In the genomic region with DNA sequence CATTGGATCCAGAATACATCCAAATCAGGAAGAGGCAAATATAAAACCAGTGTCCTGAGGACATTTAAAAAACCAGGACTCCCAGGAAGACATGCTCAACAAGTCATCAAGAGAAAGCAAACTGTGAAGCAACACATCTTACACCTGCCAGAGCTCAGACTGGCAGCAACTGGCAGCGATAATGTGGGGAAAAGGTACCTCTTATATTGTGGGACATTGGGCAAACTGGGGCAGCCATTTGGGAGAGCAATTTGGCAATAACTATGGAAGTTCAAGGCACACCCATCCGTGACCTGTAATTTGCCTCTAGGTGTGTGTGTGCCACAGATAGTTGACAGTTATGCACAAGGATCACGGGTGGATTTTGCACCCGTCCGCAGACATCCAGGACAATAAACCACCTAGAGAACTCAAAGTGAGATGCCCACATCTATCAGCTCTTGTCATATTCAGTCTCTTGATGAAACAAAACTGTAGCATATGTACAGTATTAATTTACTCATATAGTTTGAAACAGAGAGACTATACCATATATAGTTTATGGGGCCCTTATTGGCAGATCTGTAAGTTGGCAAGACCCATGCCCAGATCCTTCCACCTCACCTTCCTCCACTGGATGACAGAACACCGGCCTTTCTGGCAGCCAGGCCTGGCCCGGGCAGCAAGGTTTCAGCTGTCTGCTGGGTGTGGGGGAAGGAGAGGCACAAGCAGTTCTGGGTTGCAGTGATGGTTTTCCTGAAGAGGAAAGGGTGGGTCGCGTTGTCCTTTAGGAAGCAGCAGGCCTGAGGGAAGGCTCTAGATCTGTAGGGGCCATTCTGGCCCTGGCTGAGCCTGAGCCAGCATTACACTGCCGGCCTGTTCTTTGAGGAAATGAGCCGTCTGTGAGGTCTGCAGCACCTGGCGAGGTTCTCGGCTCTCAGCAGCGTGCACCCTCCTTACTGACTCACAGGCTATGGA, we compare ENCODE assay signal across 28 cellular contexts. TPM values are rescaled to one million over a fixed set of nuclear protein-coding genes. Genes with fewer than 3 reads are reported as not detected.
DNase-seq lines count a peak whose midpoint lies in the region; ATAC-seq and TF ChIP-seq lines count a peak whose summit lies in the region.
"Had no signal": no experiment of that assay in that cellular context is flagged by ENCODE, and none has a peak within 500 bp of the region (broad histone marks: within the 10 kb centered on the region; RNA-seq: fewer than 3 reads in every experiment).

No MANE protein-coding gene starts in this region.

- H3K4me1 Mint-ChIP-seq in endodermal cell, result peaks cover 2% of the 10 kb centered on the region

- no peak for TF ChIP-seq CTCF in Panc1 (IDR thresholded peaks at IDR 0.05)
- no peak for TF ChIP-seq CTCF in endodermal cell (conservative IDR thresholded peaks at IDR 0.05)

- H3K27ac Mint-ChIP-seq in endodermal cell, result no peak overlapping the region
- H3K27ac Mint-ChIP-seq: activated naive CD4-positive, alpha-beta T cell treated with anti-CD3 and anti-CD28 coated beads for 36 hours; WTC11 had no signal

- peaks cover 12% of the 10 kb centered on the region for H3K36me3 ChIP-seq in Panc1 (ENCODE audit: control insufficient read depth, insufficient read depth, low read length)
- peaks cover 55% of the 10 kb centered on the region for H3K36me3 ChIP-seq in endodermal cell (ENCODE audit: control insufficient read depth, insufficient read depth, low read length)

- H3K9ac ChIP-seq in endodermal cell (ENCODE audit: extremely low read depth, low read length, poor library complexity, severe bottlenecking), result no peak overlapping the region
- H3K9ac ChIP-seq: BLaER1 treated with 17β-estradiol and CSF1 and Interleukin-3, amounts not matched to agents 10 nM and 100 nM had no signal

- H3K27ac ChIP-seq in Panc1 (ENCODE audit: low read length) (peak overlapping the region; percentile 57), endodermal cell (ENCODE audit: low read depth, low read length) (no peak overlapping the region)
- H3K27ac ChIP-seq: cardiac muscle cell had no signal

- H3K9me3 Mint-ChIP-seq in endodermal cell, result no peaks in the 10 kb centered on the region
- H3K9me3 Mint-ChIP-seq: activated naive CD4-positive, alpha-beta T cell treated with anti-CD3 and anti-CD28 coated beads for 36 hours; WTC11 had no signal

- no peaks in the 10 kb centered on the region for H3K9me3 ChIP-seq in Panc1 (ENCODE audit: control insufficient read depth, insufficient read depth, low read depth, low read length)
- no peaks in the 10 kb centered on the region for H3K9me3 ChIP-seq in endodermal cell (ENCODE audit: control insufficient read depth, low read length)
- H3K9me3 ChIP-seq: BLaER1 treated with 17β-estradiol and CSF1 and Interleukin-3, amounts not matched to agents 10 nM and 100 nM; HAP-1 had no signal

- no peak overlapping the region for H3K4me3 Mint-ChIP-seq in endodermal cell
- H3K4me3 Mint-ChIP-seq: activated naive CD4-positive, alpha-beta T cell treated with anti-CD3 and anti-CD28 coated beads for 36 hours; WTC11 had no signal

- DNase-seq in activated CD8-positive, alpha-beta memory T cell treated with anti-CD3 and anti-CD28 coated beads for 24 hours, result peak; percentile 35
- no peak for DNase-seq in activated CD8-positive, alpha-beta memory T cell treated with anti-CD3 and anti-CD28 coated beads, Interleukin-2, amount 50 U/mL, for 4 hours
- DNase-seq in Panc1 (ENCODE audit: low read depth, low spot score) (no peak), endodermal cell (peak; percentile 38), glomerular visceral epithelial cell (ENCODE audit: extremely low spot score) (no peak), DMS153 (lab: John Stamatoyannopoulos, UW) (no peak)
- peak; percentile 23 for DNase-seq in stimulated activated CD8-positive, alpha-beta memory T cell treated with anti-CD3 and anti-CD28 coated beads, Interleukin-4, amount 100 ng/mL, for 48 hours
- DNase-seq: activated CD4-positive, alpha-beta T cell treated with anti-CD3 and anti-CD28 coated beads, Interleukin-2, amount 50 U/mL, for 48 hours; activated naive CD4-positive, alpha-beta T cell treated with anti-CD3 and anti-CD28 coated beads for 36 hours; activated T-cell treated with anti-CD3 and anti-CD28 coated beads for 4 hours; mammary epithelial cell; NCI-H1092; NCI-H1930; NCI-H526 treated with DMSO at 0.1 percent for 48 hours; stimulated activated CD4-positive, alpha-beta T cell treated with anti-CD3 and anti-CD28 coated beads, Interleukin-1b, Interleukin-23, amount 100 ng/mL, for 48 hours; substantia nigra; T-helper 9 cell had no signal

- peaks cover 64% of the 10 kb centered on the region for H3K4me1 ChIP-seq in Panc1 (ENCODE audit: control insufficient read depth, insufficient read depth, low read length)
- no peaks in the 10 kb centered on the region for H3K4me1 ChIP-seq in endodermal cell (ENCODE audit: control insufficient read depth, insufficient read depth, low read length)
- H3K4me1 ChIP-seq: HAP-1 had no signal

- POLR2A ChIA-PET in Panc1 (lab: Charles Lee), result no interaction called here

- intact Hi-C loops in Panc1 (cut with micrococcal nuclease; ENCODE audit: unreplicated experiment), result no loop called here

- CTCF ChIA-PET in Panc1 (lab: Charles Lee), result no interaction called here

- H3K27me3 ChIP-seq in Panc1 (ENCODE audit: control insufficient read depth, insufficient read depth, low read length) (no peaks in the 10 kb centered on the region), endodermal cell (ENCODE audit: control insufficient read depth, insufficient read depth, low read length, poor library complexity, severe bottlenecking) (no peaks in the 10 kb centered on the region)
- H3K27me3 ChIP-seq: BLaER1 treated with 17β-estradiol and CSF1 and Interleukin-3, amounts not matched to agents 10 nM and 100 nM; cardiac muscle cell had no signal

- H3K36me3 Mint-ChIP-seq in endodermal cell (ENCODE audit: low read depth), result peaks cover 49% of the 10 kb centered on the region

- in situ Hi-C loops in Panc1 (cut with HindIII; ENCODE audit: low pct_unique_long_range_greater_than_20kb, low sequenced_read_pairs), result no loop called here

- no peak for ATAC-seq in Panc1
- no peak for ATAC-seq in activated CD4-positive, CD25-positive, alpha-beta regulatory T cell treated with anti-CD3 and anti-CD28 coated beads, Interleukin-2, amount 50 U/mL, for 24 hours
- ATAC-seq: Right ventricle myocardium inferior, WTC11 had no signal

- H3K27me3 Mint-ChIP-seq in endodermal cell (ENCODE audit: insufficient read depth), result no peaks in the 10 kb centered on the region

- H3K4me3 ChIP-seq in Panc1 (ENCODE audit: low read depth in 2 of 2, low read length in 2 of 2), result no peak overlapping the region
- no peak overlapping the region for H3K4me3 ChIP-seq in endodermal cell (ENCODE audit: low read length)
- H3K4me3 ChIP-seq: BLaER1 treated with 17β-estradiol and CSF1 and Interleukin-3, amounts not matched to agents 10 nM and 100 nM; cardiac muscle cell; HAP-1 had no signal

- WGBS in endodermal cell (ENCODE audit: insufficient coverage in 1 of 2, insufficient read length in 1 of 2), 2 experiments, result 97 to 98% methylated on average over 7 to 14 of the region's 14 CpGs

- BruUV-seq in Panc1 (replicated peaks; lab: Mats Ljungman, UMichigan), result no TSS peak

RNA-seq across cellular contexts. Expression of gene HJURP, which starts 18.8 kb away (rescaled TPM):
- total RNA-seq in Panc1 (2021; ENCODE audit: unreplicated experiment) (87.0 TPM), endodermal cell (10 to 100 TPM; 39.4 to 78.9 TPM)
- polyA plus RNA-seq in Panc1 (2012; ENCODE audit: insufficient read length), result 65.2 TPM
- 64.5 TPM for polyA plus RNA-seq in endodermal cell (2013, experiment 1 of 2)
- polyA plus RNA-seq in endodermal cell (2013, experiment 2 of 2), result 61.4 TPM

RNA-seq across cellular contexts. Expression of gene MROH2A, which starts 57.4 kb away (rescaled TPM):
- total RNA-seq in Panc1 (2021; ENCODE audit: unreplicated experiment) (not detected), endodermal cell (not detected)
- polyA plus RNA-seq in Panc1 (2012; ENCODE audit: insufficient read length), result 0.13 TPM
- not detected for polyA plus RNA-seq in endodermal cell (2013, experiment 1 of 2)
- polyA plus RNA-seq in endodermal cell (2013, experiment 2 of 2), result not detected
- total RNA-seq: activated naive CD4-positive, alpha-beta T cell treated with anti-CD3 and anti-CD28 coated beads for 36 hours; fibroblast of lung; glomerular endothelial cell; kidney epithelial cell; myocyte; Right ventricle myocardium inferior; skeletal muscle tissue; WTC11 had no signal
- polyA plus RNA-seq: cardiac muscle cell, fibroblast of lung had no signal

Comparison
In these comparisons a context has a peak if more than half of its experiments do, and no peak if none do; other contexts are left out.
1. DNase-seq: peak in activated CD8-positive, alpha-beta memory T cell treated with anti-CD3 and anti-CD28 coated beads for 24 hours (single experiment), endodermal cell (single experiment) and stimulated activated CD8-positive, alpha-beta memory T cell treated with anti-CD3 and anti-CD28 coated beads, Interleukin-4, amount 100 ng/mL, for 48 hours (single experiment); none in activated CD8-positive, alpha-beta memory T cell treated with anti-CD3 and anti-CD28 coated beads, Interleukin-2, amount 50 U/mL, for 4 hours (single experiment), Panc1 (single experiment), glomerular visceral epithelial cell (single experiment) and DMS153 (single experiment).